18 cellular contexts compared by ENCODE assay signal in the genomic region with DNA sequence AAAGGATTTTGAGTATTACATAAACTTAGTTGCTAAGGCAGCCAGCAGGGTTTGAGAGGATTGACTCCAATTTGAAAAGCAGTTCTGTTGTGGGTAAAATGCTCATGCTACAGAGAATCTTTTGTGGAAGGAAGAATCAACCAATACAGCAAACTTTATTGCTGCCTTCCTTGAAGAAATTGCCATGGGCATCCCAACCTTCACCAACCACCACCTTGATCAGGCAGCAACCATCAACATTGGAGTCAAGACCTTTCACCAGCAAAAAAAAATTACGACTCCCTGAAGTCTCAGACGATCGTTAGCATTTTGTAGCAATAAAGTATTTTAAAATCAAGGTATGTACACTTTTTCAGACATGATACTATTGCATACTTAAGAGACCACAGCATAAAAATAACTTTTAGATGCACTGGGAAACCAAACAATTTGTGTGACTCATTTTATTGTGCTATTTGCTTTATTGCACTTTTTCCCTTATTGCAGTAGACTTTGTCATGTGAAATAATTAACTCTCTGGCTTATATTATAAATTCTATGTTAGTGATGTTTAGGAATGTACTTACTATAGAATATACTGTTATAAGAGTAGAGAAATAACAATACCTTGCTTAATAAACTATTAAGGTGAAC.
"Had no signal": no experiment of that assay in that cellular context is flagged by ENCODE, and none has a peak within 500 bp of the region (broad histone marks: within the 10 kb centered on the region; RNA-seq: fewer than 3 reads in every experiment).

No MANE protein-coding gene starts in this region.

- DNase-seq: activated CD4-positive, alpha-beta T cell treated with anti-CD3 and anti-CD28 coated beads, Interleukin-2, amount 50 U/mL, for 4 hours; activated CD4-positive, CD25-positive, alpha-beta regulatory T cell treated with anti-CD3 and anti-CD28 coated beads, Interleukin-2, amount 50 U/mL, for 72 hours; activated effector memory CD4-positive, alpha-beta T cell treated with anti-CD3 and anti-CD28 coated beads, Interleukin-2, amount 50 U/mL, for 16 hours; activated T-cell treated with anti-CD3 and anti-CD28 coated beads, Interleukin-2, amount 50 U/mL, for 4 hours; dorsolateral prefrontal cortex; foreskin keratinocyte; head of caudate nucleus; occipital lobe; psoas muscle; stimulated activated CD4-positive, alpha-beta T cell treated with anti-CD3 and anti-CD28 coated beads, Interleukin-15, amount 100 ng/mL, for 24 hours; stimulated activated CD4-positive, alpha-beta T cell treated with anti-CD3 and anti-CD28 coated beads, Interleukin-4, amount 100 ng/mL, for 24 hours; upper lobe of left lung had no signal

- H3K27me3 Mint-ChIP-seq: natural killer cell treated with Interleukin-12 subunit alpha and Interleukin-12 subunit beta and Interleukin-15 and Interleukin-18, amount 100 ng/mL, for 72 hours; stimulated activated naive CD8-positive, alpha-beta T cell treated with anti-CD3 and anti-CD28 coated beads, Interleukin-15, Interleukin-2, amounts not matched to agents 100 ng/mL and 50 ng/mL, for 24 hours had no signal

- H3K4me3 Mint-ChIP-seq: activated T-cell treated with anti-CD3 and anti-CD28 coated beads, Interleukin-2, amount 50 U/mL, for 4 hours; natural killer cell treated with Interleukin-12 subunit alpha and Interleukin-12 subunit beta and Interleukin-15 and Interleukin-18, amount 100 ng/mL, for 72 hours; stimulated activated naive CD8-positive, alpha-beta T cell treated with anti-CD3 and anti-CD28 coated beads, Interleukin-15, Interleukin-2, amounts not matched to agents 100 ng/mL and 50 ng/mL, for 24 hours; T-helper 2 cell treated with Interferon-gamma antibody and Interleukin-4, amounts not matched to agents 5 μg/mL and 100 μg/mL, for 36 hours had no signal

- H3K27ac Mint-ChIP-seq: activated naive CD4-positive, alpha-beta T cell treated with anti-CD3 and anti-CD28 coated beads, Interleukin-2, amount 50 U/mL, for 72 hours; natural killer cell treated with Interleukin-12 subunit alpha and Interleukin-12 subunit beta and Interleukin-15 and Interleukin-18, amount 100 ng/mL, for 72 hours; stimulated activated naive CD8-positive, alpha-beta T cell treated with anti-CD3 and anti-CD28 coated beads, Interleukin-15, Interleukin-2, amounts not matched to agents 100 ng/mL and 50 ng/mL, for 24 hours; T-helper 2 cell treated with Interferon-gamma antibody and Interleukin-4, amounts not matched to agents 5 μg/mL and 100 μg/mL, for 36 hours had no signal

- H3K9me3 Mint-ChIP-seq: activated T-cell treated with anti-CD3 and anti-CD28 coated beads, Interleukin-2, amount 50 U/mL, for 4 hours; natural killer cell treated with Interleukin-12 subunit alpha and Interleukin-12 subunit beta and Interleukin-15 and Interleukin-18, amount 100 ng/mL, for 72 hours; stimulated activated naive CD8-positive, alpha-beta T cell treated with anti-CD3 and anti-CD28 coated beads, Interleukin-15, Interleukin-2, amounts not matched to agents 100 ng/mL and 50 ng/mL, for 24 hours; T-helper 2 cell treated with Interferon-gamma antibody and Interleukin-4, amounts not matched to agents 5 μg/mL and 100 μg/mL, for 36 hours had no signal

- ATAC-seq: activated naive CD4-positive, alpha-beta T cell treated with anti-CD3 and anti-CD28 coated beads, Interleukin-2, amount 50 U/mL, for 72 hours; activated T-cell treated with anti-CD3 and anti-CD28 coated beads, Interleukin-2, amount 50 U/mL, for 4 hours; esophagus mucosa; foreskin keratinocyte; left lobe of liver; psoas muscle had no signal
